ENCODE assay signal across 8 cellular contexts in the genomic region with DNA sequence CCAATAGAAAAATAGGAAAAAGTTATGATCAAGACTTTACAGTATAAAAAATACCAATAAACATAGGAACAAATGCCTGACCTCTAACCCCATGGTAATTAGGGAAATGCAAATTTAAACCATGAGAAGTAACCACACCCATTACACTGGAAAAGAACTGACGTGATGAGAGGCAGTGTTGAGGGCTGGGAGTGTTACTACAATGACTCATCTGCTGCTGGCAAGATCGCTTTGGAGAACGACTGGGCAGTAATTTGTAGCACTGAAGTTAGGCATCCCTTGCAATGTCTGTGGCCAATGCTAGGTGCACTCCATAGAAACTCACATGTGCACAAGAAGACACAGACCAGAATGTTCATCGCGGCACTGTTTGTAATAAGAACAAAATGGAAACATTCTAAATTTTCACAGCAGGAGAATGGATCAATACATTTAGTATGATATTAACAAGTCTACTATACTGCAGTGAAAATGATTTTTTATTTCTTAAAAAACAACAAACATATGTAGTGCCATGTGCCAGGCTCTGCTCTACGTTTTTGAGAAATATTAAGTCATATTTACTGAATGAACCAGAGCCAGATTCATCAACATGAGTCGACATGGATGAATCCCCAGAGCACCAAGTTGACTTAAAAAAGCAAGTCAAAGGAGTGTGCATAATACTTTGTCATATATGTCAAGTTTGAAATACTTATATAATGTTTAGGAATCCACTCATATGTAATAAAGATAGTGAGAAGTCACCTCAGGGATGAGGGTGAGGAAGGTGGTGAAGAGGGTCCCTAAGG. TPM values are rescaled to one million over a fixed set of nuclear protein-coding genes. Genes with fewer than 3 reads are reported as not detected.
DNase-seq lines count a peak whose midpoint lies in the region; ATAC-seq, FAIRE-seq and TF ChIP-seq lines count a peak whose summit lies in the region.

No MANE protein-coding gene starts in this region.

- no peak for TF ChIP-seq CTCF in pancreas (IDR thresholded peaks at IDR 0.05)

- H3K27ac ChIP-seq in pancreas: no peak overlapping the region

- FAIRE-seq in pancreas (lab: Jason Lieb, UNC): peak; percentile 92

- peak overlapping the region in 1 of 4 donors; percentile 33 for H3K4me3 ChIP-seq in pancreas

- DNase-seq in NCI-H82 (lab: John Stamatoyannopoulos, UW) (peak; percentile 43), NCI-H82 treated with DMSO at 0.1 percent for 48 hours (lab: John Stamatoyannopoulos, UW; ENCODE audit: unreplicated experiment) (no peak), NCI-H69 (lab: John Stamatoyannopoulos, UW) (peak; percentile 57), dedifferentiated amniotic fluid mesenchymal stem cell (ENCODE audit: extremely low spot score) (peak; percentile 71), pancreas (peak in 1 of 6 donors; percentile 27), middle frontal gyrus (ENCODE audit: extremely low spot score, low spot score) (no peak)

- ATAC-seq in pancreas (peak; percentile 50 to 78 (median 65)), HG03460 (IDR thresholded peaks at IDR 0.05; ENCODE audit: unreplicated experiment) (no peak), GM18498 (IDR thresholded peaks at IDR 0.05; ENCODE audit: unreplicated experiment) (no peak)

- H3K27me3 ChIP-seq in pancreas: peaks cover 0 to 8% (median 3%) of the 10 kb centered on the region in 4 donors

- no peaks in the 10 kb centered on the region for H3K9me3 ChIP-seq in pancreas

- H3K4me1 ChIP-seq in pancreas: no peaks in the 10 kb centered on the region

- 33 to 36% methylated on average over 7 of the region's 7 CpGs for WGBS in pancreas, 2 donors

- intact Hi-C loops in pancreas (cut with DNase I): no loop called here

- no peaks in the 10 kb centered on the region for H3K36me3 ChIP-seq in pancreas

RNA-seq across cellular contexts. Expression of gene EPHB3, which starts 37.6 kb away (rescaled TPM):
- total RNA-seq in pancreas: 10 to 100 TPM in 4 of 6 donors, 1 to 10 TPM in 2; 5.8 to 17.3 (median 13.2) TPM
- 10 to 100 TPM; 11.7 to 13.3 TPM for polyA plus RNA-seq in pancreas

Comparison
In these comparisons a context has a peak if more than half of its experiments do, and no peak if none do; other contexts are left out.
1. DNase-seq: peak in NCI-H82 (single experiment), NCI-H69 (single experiment) and dedifferentiated amniotic fluid mesenchymal stem cell (single experiment); none in NCI-H82 treated with DMSO at 0.1 percent for 48 hours (single experiment) and middle frontal gyrus (single experiment).
2. ATAC-seq: peak in pancreas (4 of 4); none in HG03460 (single experiment) and GM18498 (single experiment).